ENCODE assay signal across 9 cellular contexts in the genomic region with DNA sequence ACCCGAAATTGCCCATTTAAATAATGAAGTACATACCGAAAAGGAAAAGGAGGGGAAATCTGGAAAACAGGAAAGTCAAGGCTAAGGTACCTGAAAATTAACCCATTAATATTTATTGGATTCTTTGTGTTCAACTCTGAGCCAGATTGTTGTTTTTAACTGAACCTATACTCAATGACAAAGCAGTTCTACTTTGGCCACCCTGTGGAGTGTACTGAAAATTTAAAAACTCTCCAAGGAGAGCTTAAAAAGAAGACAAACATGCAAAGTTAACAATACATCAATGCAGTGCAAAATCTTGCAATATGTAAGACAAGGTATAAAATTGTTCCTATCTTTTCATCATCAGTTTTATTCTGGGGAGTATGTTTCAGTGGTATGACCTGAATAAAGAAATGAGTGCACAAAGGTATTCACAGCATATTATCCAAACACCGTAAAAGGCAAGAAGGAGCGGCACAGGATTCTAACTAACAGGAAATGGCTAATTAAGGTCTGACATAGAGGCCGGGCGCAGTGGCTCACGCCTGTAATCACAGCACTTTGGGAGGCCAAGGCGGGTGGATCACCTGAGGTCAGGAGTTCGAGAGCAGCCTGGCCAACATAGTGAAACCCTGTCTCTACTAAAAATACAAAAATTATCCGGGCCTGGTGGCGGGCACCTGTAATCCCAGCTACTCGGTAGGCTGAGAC. TPM values are rescaled to one million over a fixed set of nuclear protein-coding genes. Genes with fewer than 3 reads are reported as not detected.
DNase-seq lines count a peak whose midpoint lies in the region; ATAC-seq, FAIRE-seq and TF ChIP-seq lines count a peak whose summit lies in the region.
"Had no signal": no experiment of that assay in that cellular context is flagged by ENCODE, and none has a peak within 500 bp of the region (broad histone marks: within the 10 kb centered on the region; RNA-seq: fewer than 3 reads in every experiment).

No MANE protein-coding gene starts in this region.

- H3K27ac ChIP-seq in CD4-positive, CD25-positive, alpha-beta regulatory T cell (ENCODE audit: insufficient read depth, low read length, poor library complexity, severe bottlenecking): peak overlapping the region; percentile 41
- H3K27ac ChIP-seq in endothelial cell of umbilical vein (ENCODE audit: insufficient read depth, low read depth, low read length): no peak overlapping the region
- H3K27ac ChIP-seq in neutrophil: no peak overlapping the region

- CTCF ChIA-PET in endothelial cell of umbilical vein (lab: Charles Lee): no interaction called here

- H4K20me1 ChIP-seq in Loucy (ENCODE audit: insufficient read depth, low read length, poor library complexity, severe bottlenecking) (no peaks in the 10 kb centered on the region), endothelial cell of umbilical vein (replicated peaks; ENCODE audit: control insufficient read depth, extremely low read depth, insufficient read depth, low read length) (no peaks in the 10 kb centered on the region)

- POLR2A ChIA-PET in endothelial cell of umbilical vein (lab: Charles Lee): no interaction called here

- peaks cover 67% of the 10 kb centered on the region for H3K27me3 Mint-ChIP-seq in CD4-positive, CD25-positive, alpha-beta regulatory T cell

- H3K36me3 Mint-ChIP-seq in CD4-positive, CD25-positive, alpha-beta regulatory T cell: no peaks in the 10 kb centered on the region

- TF ChIP-seq CTCF in Loucy (conservative IDR thresholded peaks at IDR 0.05; ENCODE audit: low read length) (no peak), endothelial cell of umbilical vein (IDR thresholded peaks at IDR 0.05; ENCODE audit: extremely low read depth in 1 of 2, insufficient read depth in 1 of 2, low read depth in 1 of 2, low read length in 2 of 2) (no peak), neutrophil (IDR thresholded peaks at IDR 0.05) (no peak)

- peak overlapping the region; percentile 49 to 82 (median 67) for H3K4me3 Mint-ChIP-seq in CD4-positive, CD25-positive, alpha-beta regulatory T cell

- peaks cover 0 to 7% (median 0%) of the 10 kb centered on the region in 7 donors for H3K9me3 Mint-ChIP-seq in CD4-positive, CD25-positive, alpha-beta regulatory T cell

- peaks cover 7% of the 10 kb centered on the region for H3F3A ChIP-seq in Loucy (ENCODE audit: low read depth)

- no peak for DNase-seq in CD4-positive, CD25-positive, alpha-beta regulatory T cell
- no peak for DNase-seq in endothelial cell of umbilical vein (ENCODE audit: low read depth, low spot score)
- no peak for DNase-seq in islet precursor cell
- DNase-seq in D341Med (ENCODE audit: low spot score): no peak
- no peak for DNase-seq in SKM-1 treated with dmso at 0.1 percent for 144 hours (lab: John Stamatoyannopoulos, UW; ENCODE audit: unreplicated experiment)

- H2AFZ ChIP-seq in Loucy (ENCODE audit: low read length) (no peak overlapping the region), endothelial cell of umbilical vein (ENCODE audit: low read depth, low read length) (peak overlapping the region; percentile 96)

- no peaks in the 10 kb centered on the region for H3K9me2 ChIP-seq in Loucy (replicated peaks; ENCODE audit: low read depth, low read length)

- peak overlapping the region; percentile 37 for H3K4me3 ChIP-seq in CD4-positive, CD25-positive, alpha-beta regulatory T cell (ENCODE audit: low read depth, low read length)
- H3K4me3 ChIP-seq in Loucy (ENCODE audit: low read length, poor library complexity, severe bottlenecking): peak overlapping the region; percentile 77
- peak overlapping the region in 1 of 3 experiments; percentile 58 for H3K4me3 ChIP-seq in endothelial cell of umbilical vein (replicated peaks in 1 of 3; ENCODE audit: insufficient read depth in 1 of 3, low read depth in 1 of 3, low read length in 3 of 3)
- H3K4me3 ChIP-seq in neutrophil (ENCODE audit: low read depth in 1 of 2, low read length in 1 of 2): peak overlapping the region; percentile 20 to 61

- peak overlapping the region; percentile 71 to 86 (median 76) for H3K27ac Mint-ChIP-seq in CD4-positive, CD25-positive, alpha-beta regulatory T cell

- no peaks in the 10 kb centered on the region for H3K9me1 ChIP-seq in endothelial cell of umbilical vein (replicated peaks; ENCODE audit: control insufficient read depth, extremely low read depth, insufficient read depth, low read length)

- no peak for TF ChIP-seq POLR2A in endothelial cell of umbilical vein (IDR thresholded peaks at IDR 0.05; ENCODE audit: low read depth, low read length)

- H3K36me3 ChIP-seq in CD4-positive, CD25-positive, alpha-beta regulatory T cell (ENCODE audit: control insufficient read depth, insufficient read depth, low read length): no peaks in the 10 kb centered on the region
- H3K36me3 ChIP-seq in Loucy (ENCODE audit: insufficient read depth, low read length) (no peaks in the 10 kb centered on the region), endothelial cell of umbilical vein (ENCODE audit: control insufficient read depth in 2 of 2, extremely low read depth in 1 of 2, insufficient read depth in 2 of 2, low read length in 2 of 2) (no peaks in the 10 kb centered on the region), neutrophil (no peaks in the 10 kb centered on the region)

- H3K27me3 ChIP-seq in CD4-positive, CD25-positive, alpha-beta regulatory T cell (ENCODE audit: control insufficient read depth, insufficient read depth, low read length): peaks cover 10% of the 10 kb centered on the region
- no peaks in the 10 kb centered on the region for H3K27me3 ChIP-seq in Loucy (ENCODE audit: insufficient read depth, low read length, poor library complexity, severe bottlenecking)
- H3K27me3 ChIP-seq in endothelial cell of umbilical vein (ENCODE audit: control insufficient read depth in 2 of 2, insufficient read depth in 2 of 2, low read length in 2 of 2): peaks cover 9 to 14% of the 10 kb centered on the region in 2 experiments
- peaks cover 76% of the 10 kb centered on the region for H3K27me3 ChIP-seq in neutrophil
- H3K27me3 ChIP-seq: body of pancreas had no signal

- no peak for ATAC-seq in CD4-positive, CD25-positive, alpha-beta regulatory T cell (ENCODE audit: low read depth in 2 of 2)
- no peak for ATAC-seq in HG03571 (IDR thresholded peaks at IDR 0.05; ENCODE audit: unreplicated experiment)

- H3K4me2 ChIP-seq in Loucy (ENCODE audit: low read depth, low read length, poor library complexity, severe bottlenecking) (peak overlapping the region; percentile 23), endothelial cell of umbilical vein (ENCODE audit: insufficient read depth, low read length) (peak overlapping the region; percentile 75)

- peaks cover 0 to 37% (median 9%) of the 10 kb centered on the region in 4 donors for H3K4me1 Mint-ChIP-seq in CD4-positive, CD25-positive, alpha-beta regulatory T cell

- peaks cover 3 to 6% of the 10 kb centered on the region in 2 experiments for H3K9me3 ChIP-seq in CD4-positive, CD25-positive, alpha-beta regulatory T cell (ENCODE audit: control insufficient read depth in 2 of 2, low read length in 2 of 2)
- H3K9me3 ChIP-seq in Loucy (ENCODE audit: insufficient read depth, low read depth, low read length) (no peaks in the 10 kb centered on the region), endothelial cell of umbilical vein (replicated peaks; ENCODE audit: control insufficient read depth, insufficient read depth, low read length) (peaks cover 2% of the 10 kb centered on the region), neutrophil (peaks cover 12% of the 10 kb centered on the region)
- H3K9me3 ChIP-seq: body of pancreas had no signal

- H3K4me1 ChIP-seq in CD4-positive, CD25-positive, alpha-beta regulatory T cell (ENCODE audit: control insufficient read depth, insufficient read depth, low read length, poor library complexity, severe bottlenecking): peaks cover 18% of the 10 kb centered on the region
- H3K4me1 ChIP-seq in Loucy (ENCODE audit: insufficient read depth, low read length, poor library complexity, severe bottlenecking) (peaks cover 65% of the 10 kb centered on the region), endothelial cell of umbilical vein (ENCODE audit: control insufficient read depth, extremely low read depth, insufficient read depth, low read length) (peaks cover 19% of the 10 kb centered on the region), neutrophil (ENCODE audit: control insufficient read depth in 1 of 2, insufficient read depth in 1 of 2, low read depth in 1 of 2, low read length in 1 of 2) (peaks cover 9 to 15% of the 10 kb centered on the region in 2 experiments)
- H3K4me1 ChIP-seq: body of pancreas had no signal

- intact Hi-C loops in endothelial cell of umbilical vein (cut with micrococcal nuclease): no loop called here

- FAIRE-seq in endothelial cell of umbilical vein (lab: Jason Lieb, UNC): no peak

- H3K79me2 ChIP-seq in Loucy (ENCODE audit: insufficient read depth, low read length) (peaks cover 51% of the 10 kb centered on the region), endothelial cell of umbilical vein (ENCODE audit: control insufficient read depth, insufficient read depth, low read length) (no peaks in the 10 kb centered on the region)

- no TSS peak for BruUV-seq in endothelial cell of umbilical vein (replicated peaks; lab: Mats Ljungman, UMichigan)

- H3K9ac ChIP-seq in Loucy (ENCODE audit: low read depth, low read length, poor library complexity, severe bottlenecking): no peak overlapping the region
- H3K9ac ChIP-seq in endothelial cell of umbilical vein (replicated peaks; ENCODE audit: extremely low read depth, insufficient read depth, low read length): no peak overlapping the region

- dilution Hi-C loops in endothelial cell of umbilical vein (cut with MboI; ENCODE audit: extremely low pct_ligation_motif_present, low sequenced_read_pairs): no loop called here

TF ChIP-seq in endothelial cell of umbilical vein, 7 proteins besides CTCF, POLR2A, EP300 and RAD21 (continues in another document):
- no peak for TF ChIP-seq POLR2AphosphoS5 (IDR thresholded peaks at IDR 0.05; ENCODE audit: insufficient read depth, low read depth, low read length)
- no peak for TF ChIP-seq JUN (IDR thresholded peaks at IDR 0.05; ENCODE audit: borderline replicate concordance, insufficient read depth, insufficient read length, low read depth)
- no peak for TF ChIP-seq MYC (IDR thresholded peaks at IDR 0.05; ENCODE audit: low read depth, low read length)
- TF ChIP-seq EZH2 (IDR thresholded peaks at IDR 0.05; ENCODE audit: borderline replicate concordance, low read depth, low read length, severe bottlenecking): no peak
- TF ChIP-seq FOS (IDR thresholded peaks at IDR 0.05; ENCODE audit: borderline replicate concordance, insufficient read depth, low read length): no peak

RNA-seq across cellular contexts. Expression of gene USP44, which starts 1.7 kb away (rescaled TPM):
- 1.4 TPM for total RNA-seq in CD4-positive, CD25-positive, alpha-beta regulatory T cell
- polyA plus RNA-seq in CD4-positive, CD25-positive, alpha-beta regulatory T cell: 1 to 10 TPM in 3 of 4 donors, under 1 TPM in 1; 0.86 to 2.9 (median 2.1) TPM
- 1.5 and 3.1 TPM in 2 replicates for total RNA-seq in endothelial cell of umbilical vein
- 0.91 and 1.2 TPM in 2 replicates for polyA plus RNA-seq in endothelial cell of umbilical vein
- 0.82 and 0.92 TPM in 2 replicates for polyA plus RNA-seq in endothelial cell of umbilical vein (2011; cell fraction: cytosol; rRNA removed)
- polyA plus RNA-seq in endothelial cell of umbilical vein (2011; cell fraction: nucleus; rRNA removed): 1.8 and 3.0 TPM in 2 replicates
- 1.1 and 1.8 TPM in 2 replicates for polyA plus RNA-seq in endothelial cell of umbilical vein (2012)
- polyA minus RNA-seq in endothelial cell of umbilical vein: 1.7 and 2.5 TPM in 2 replicates
- polyA minus RNA-seq in endothelial cell of umbilical vein (2011; cell fraction: cytosol; rRNA and poly(A)+ RNA removed): not detected
- 1.4 and 1.6 TPM in 2 replicates for polyA minus RNA-seq in endothelial cell of umbilical vein (2011; cell fraction: nucleus; rRNA and poly(A)+ RNA removed)
